6 cellular contexts compared by ENCODE assay signal in the genomic region with DNA sequence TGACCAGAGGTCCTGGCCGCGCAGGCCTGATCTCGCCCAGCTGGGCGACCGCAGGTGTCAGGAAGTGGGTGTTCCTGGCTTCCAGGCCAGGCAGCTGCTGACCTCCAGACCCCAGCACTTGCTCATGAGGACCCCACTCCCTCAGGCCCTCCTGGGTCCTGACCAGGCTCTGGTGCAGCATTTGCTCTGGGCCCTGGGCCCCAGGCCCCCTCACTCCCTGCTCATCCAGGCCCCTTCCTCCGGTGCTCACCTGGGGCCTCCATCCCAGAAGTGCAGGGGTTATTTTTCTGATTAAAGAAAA. TPM values are rescaled to one million over a fixed set of nuclear protein-coding genes. Genes with fewer than 3 reads are reported as not detected.
"Had no signal": no experiment of that assay in that cellular context is flagged by ENCODE, and none has a peak within 500 bp of the region (broad histone marks: within the 10 kb centered on the region; RNA-seq: fewer than 3 reads in every experiment).

No MANE protein-coding gene starts in this region.

- ATAC-seq: K562 had no signal

- DNase-seq: GM23248, GOT3, H9, HCEC 1CT, IMR-90 had no signal

- H3K27ac ChIP-seq: GM23248 had no signal

- H3K4me3 ChIP-seq: GM23248, K562 had no signal

RNA-seq across cellular contexts. Expression of a gene that starts 7.7 kb away (rescaled TPM):
- total RNA-seq: GM23248, H9, IMR-90, K562 had no signal
- polyA plus RNA-seq: GM23248, IMR-90, K562 had no signal
